Comparison of ENCODE assay signal across 8 cellular contexts in the genomic region with DNA sequence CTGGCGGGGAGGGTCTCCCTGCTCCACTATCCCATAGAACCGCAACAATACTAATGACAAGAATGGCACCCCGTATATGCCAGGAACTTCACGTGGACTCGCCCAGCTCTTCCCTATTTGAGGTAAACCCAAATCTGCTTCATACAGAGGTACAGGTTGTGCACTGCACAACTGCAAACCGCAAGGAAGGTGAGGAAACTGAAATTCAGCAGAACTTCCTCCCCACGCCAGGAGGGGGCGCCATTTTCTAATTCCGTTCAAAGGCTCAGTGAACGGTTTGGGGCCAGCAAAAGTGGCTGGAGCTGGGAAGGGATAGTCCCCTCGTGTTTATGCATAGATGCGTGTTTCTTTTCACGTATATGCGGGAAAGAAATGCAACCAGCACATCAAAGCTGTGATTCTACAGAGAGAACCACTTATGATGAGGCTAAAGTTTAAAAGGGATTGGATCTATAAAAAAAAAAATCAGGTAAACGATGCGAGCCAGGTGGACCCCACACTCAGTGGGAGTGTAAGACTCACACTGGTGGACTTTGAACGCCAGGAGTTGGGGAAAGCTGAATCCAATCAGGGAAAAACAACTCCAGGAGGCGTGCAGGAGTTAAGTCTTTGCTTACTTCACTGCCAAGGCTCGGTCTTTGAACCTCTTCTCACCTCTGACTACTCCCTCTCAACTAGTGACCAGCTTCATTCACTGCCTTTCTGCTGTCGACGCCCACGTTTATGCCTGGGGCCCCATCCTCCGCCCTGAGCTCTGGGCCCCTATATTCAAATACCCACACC. TPM values are rescaled to one million over a fixed set of nuclear protein-coding genes. Genes with fewer than 3 reads are reported as not detected.
A peak's percentile ranks its signal among the peaks of the same experiment; 100 is the strongest.
DNase-seq lines count a peak whose midpoint lies in the region; ATAC-seq and TF ChIP-seq lines count a peak whose summit lies in the region.

No MANE protein-coding gene starts in this region.

- DNase-seq in Ammon's horn (ENCODE audit: low spot score), result peak; percentile 26
- peak; percentile 76 for DNase-seq in H7
- no peak for DNase-seq in mammary epithelial cell
- no peak for DNase-seq in NCI-H187 (lab: John Stamatoyannopoulos, UW)
- no peak for DNase-seq in COR-L47 (lab: John Stamatoyannopoulos, UW)

- H3K9me2 ChIP-seq in SU-DHL-6 (replicated peaks; ENCODE audit: insufficient read depth, low read length), result no peaks in the 10 kb centered on the region

- dilution Hi-C loops in mammary epithelial cell (cut with HindIII; ENCODE audit: low sequenced_read_pairs), result loop anchor here (5.0 kb wide), 1 partner anchor 53 kb away; a partner anchor contains a TSS

- no peak overlapping the region for H2AFZ ChIP-seq in SU-DHL-6 (ENCODE audit: low read depth, low read length, severe bottlenecking)
- H2AFZ ChIP-seq in mammary epithelial cell (ENCODE audit: low read depth, low read length), result no peak overlapping the region

- BruUV-seq in mammary epithelial cell (replicated peaks; lab: Mats Ljungman, UMichigan), result no TSS peak

- CTCF ChIA-PET in mammary epithelial cell (lab: Charles Lee; ENCODE audit: low non-redundant PET), result no interaction called here

- no peak overlapping the region for H3K4me3 ChIP-seq in H7 (ENCODE audit: insufficient read depth, low read depth, low read length)
- H3K4me3 ChIP-seq in SU-DHL-6 (ENCODE audit: insufficient read depth, low read length, poor library complexity, severe bottlenecking), result no peak overlapping the region
- no peak overlapping the region for H3K4me3 ChIP-seq in mammary epithelial cell (replicated peaks in 1 of 3; ENCODE audit: insufficient read depth in 1 of 3, low read depth in 2 of 3, low read length in 3 of 3)

- no peaks in the 10 kb centered on the region for H3F3A ChIP-seq in SU-DHL-6 (ENCODE audit: insufficient read depth)

- peaks cover 5% of the 10 kb centered on the region for H3K36me3 Mint-ChIP-seq in nephron (ENCODE audit: low read depth)

- peaks cover 78% of the 10 kb centered on the region for H3K27me3 Mint-ChIP-seq in nephron (ENCODE audit: low read depth)

- no peaks in the 10 kb centered on the region for H3K4me1 ChIP-seq in mammary epithelial cell (ENCODE audit: insufficient read depth, low read length)

- peak overlapping the region in 1 of 3 experiments; percentile 50 for H3K27ac Mint-ChIP-seq in nephron

- H3K9ac ChIP-seq in SU-DHL-6 (ENCODE audit: low read length) (no peak overlapping the region), mammary epithelial cell (ENCODE audit: insufficient read depth, low read length) (no peak overlapping the region)

- peaks cover 11% of the 10 kb centered on the region for H3K4me1 Mint-ChIP-seq in nephron

- no peaks in the 10 kb centered on the region for H3K9me3 Mint-ChIP-seq in nephron

- intact Hi-C loops in mammary epithelial cell (cut with micrococcal nuclease), result loop anchor here (2.0 kb wide), 1 partner anchor 113 kb away; no protein-coding TSS in a partner anchor

- H3K36me3 ChIP-seq in H7 (replicated peaks; ENCODE audit: control insufficient read depth, insufficient read depth, low read length) (no peaks in the 10 kb centered on the region), SU-DHL-6 (ENCODE audit: low read length) (no peaks in the 10 kb centered on the region), mammary epithelial cell (ENCODE audit: insufficient read depth, low read length) (no peaks in the 10 kb centered on the region)

- H3K4me3 Mint-ChIP-seq in nephron, result peak overlapping the region; percentile 35 to 63 (median 41)

- no peak for ATAC-seq in GM18519 (IDR thresholded peaks at IDR 0.05; ENCODE audit: low FRiP score, unreplicated experiment)

- H3K4me2 ChIP-seq in SU-DHL-6 (ENCODE audit: low read depth, low read length, poor library complexity, severe bottlenecking) (no peak overlapping the region), mammary epithelial cell (ENCODE audit: insufficient read depth, low read depth, low read length) (no peak overlapping the region)

- no peaks in the 10 kb centered on the region for H4K20me1 ChIP-seq in SU-DHL-6 (ENCODE audit: low read depth, low read length)
- no peaks in the 10 kb centered on the region for H4K20me1 ChIP-seq in mammary epithelial cell (ENCODE audit: insufficient read depth, low read length)

- H3K27me3 ChIP-seq in H7 (ENCODE audit: control insufficient read depth, insufficient read depth, low read length) (peaks cover 33% of the 10 kb centered on the region; the same call in 1 of the 2 replicates), SU-DHL-6 (ENCODE audit: low read length) (no peaks in the 10 kb centered on the region), mammary epithelial cell (ENCODE audit: insufficient read depth, low read length) (peaks cover 30% of the 10 kb centered on the region)

- H3K9me3 ChIP-seq in SU-DHL-6 (ENCODE audit: insufficient read depth, low read length) (no peaks in the 10 kb centered on the region), mammary epithelial cell (replicated peaks; ENCODE audit: insufficient read depth, low read length) (no peaks in the 10 kb centered on the region)

- 27% methylated on average over 21 of the region's 23 CpGs for WGBS in mammary epithelial cell (ENCODE audit: low coverage, missing lambda C conversion rate)

- TF ChIP-seq CTCF in SU-DHL-6 (IDR thresholded peaks at IDR 0.05; ENCODE audit: insufficient read depth, low read length, poor library complexity, severe bottlenecking), result peak; percentile 58
- TF ChIP-seq CTCF in mammary epithelial cell (conservative IDR thresholded peaks at IDR 0.05 in 1 of 2, IDR thresholded peaks at IDR 0.05 in 1 of 2; ENCODE audit: extremely low read depth in 1 of 2, insufficient read depth in 1 of 2, low read depth in 1 of 2, low read length in 2 of 2), result peak; percentile 78 to 79
- TF ChIP-seq CTCF in nephron (IDR thresholded peaks at IDR 0.05; ENCODE audit: unreplicated experiment in 3 of 3), result peak; percentile 78 to 80 (median 78)

- in situ Hi-C loops in mammary epithelial cell (cut with MboI; ENCODE audit: low sequenced_read_pairs in 2 of 2), result no loop called here

- H3K27ac ChIP-seq in SU-DHL-6 (ENCODE audit: low read depth, low read length) (no peak overlapping the region), mammary epithelial cell (ENCODE audit: insufficient read depth, low read depth, low read length) (no peak overlapping the region)

- H3K79me2 ChIP-seq in SU-DHL-6 (ENCODE audit: insufficient read depth, low read length) (no peaks in the 10 kb centered on the region), mammary epithelial cell (ENCODE audit: insufficient read depth, low read length) (no peaks in the 10 kb centered on the region)

RNA-seq across cellular contexts. Expression of a gene that starts 20.3 kb away (rescaled TPM):
- 7.8 and 8.0 TPM in 2 replicates for total RNA-seq in H7 (2014; rRNA removed; shearing (Covaris generic))
- total RNA-seq in mammary epithelial cell, result not detected
- polyA plus RNA-seq in mammary epithelial cell, result not detected
- polyA minus RNA-seq in mammary epithelial cell, result not detected

RNA-seq across cellular contexts. Expression of a gene that starts 29.8 kb away (rescaled TPM):
- 0.66 and 1.8 TPM in 2 replicates for total RNA-seq in H7 (2014; rRNA removed; shearing (Covaris generic))
- total RNA-seq in mammary epithelial cell, result not detected
- not detected for polyA plus RNA-seq in mammary epithelial cell
- not detected for polyA minus RNA-seq in mammary epithelial cell

RNA-seq across cellular contexts. Expression of a gene that starts 50.1 kb away (rescaled TPM):
- total RNA-seq in H7 (2014; rRNA removed; shearing (Covaris generic)), result 0.35 and 0.67 TPM in 2 replicates
- total RNA-seq in mammary epithelial cell, result under 1 TPM; under 0.01 to 0.14 TPM
- 0.06 TPM for polyA plus RNA-seq in mammary epithelial cell
- not detected for polyA minus RNA-seq in mammary epithelial cell

RNA-seq across cellular contexts. Expression of a gene that starts 53.7 kb away (rescaled TPM):
- total RNA-seq in H7 (2014; rRNA removed; shearing (Covaris generic)), result 4.7 and 7.1 TPM in 2 replicates
- 1 to 10 TPM in 1 of 2 donors, under 1 TPM in 1; 0.50 to 3.0 TPM for total RNA-seq in mammary epithelial cell
- polyA plus RNA-seq in mammary epithelial cell, result 3.3 TPM
- not detected for polyA minus RNA-seq in mammary epithelial cell

Comparison
In these comparisons a context has a peak if more than half of its experiments do, and no peak if none do; other contexts are left out.
1. DNase-seq: peak in Ammon's horn (single experiment) and H7 (single experiment); none in mammary epithelial cell (single experiment), NCI-H187 (0 of 2) and COR-L47 (single experiment).
2. Peak in every context shown above with its lines, with median percentiles within 50 percentile points of each other: CTCF ChIP-seq.